In the genomic region with DNA sequence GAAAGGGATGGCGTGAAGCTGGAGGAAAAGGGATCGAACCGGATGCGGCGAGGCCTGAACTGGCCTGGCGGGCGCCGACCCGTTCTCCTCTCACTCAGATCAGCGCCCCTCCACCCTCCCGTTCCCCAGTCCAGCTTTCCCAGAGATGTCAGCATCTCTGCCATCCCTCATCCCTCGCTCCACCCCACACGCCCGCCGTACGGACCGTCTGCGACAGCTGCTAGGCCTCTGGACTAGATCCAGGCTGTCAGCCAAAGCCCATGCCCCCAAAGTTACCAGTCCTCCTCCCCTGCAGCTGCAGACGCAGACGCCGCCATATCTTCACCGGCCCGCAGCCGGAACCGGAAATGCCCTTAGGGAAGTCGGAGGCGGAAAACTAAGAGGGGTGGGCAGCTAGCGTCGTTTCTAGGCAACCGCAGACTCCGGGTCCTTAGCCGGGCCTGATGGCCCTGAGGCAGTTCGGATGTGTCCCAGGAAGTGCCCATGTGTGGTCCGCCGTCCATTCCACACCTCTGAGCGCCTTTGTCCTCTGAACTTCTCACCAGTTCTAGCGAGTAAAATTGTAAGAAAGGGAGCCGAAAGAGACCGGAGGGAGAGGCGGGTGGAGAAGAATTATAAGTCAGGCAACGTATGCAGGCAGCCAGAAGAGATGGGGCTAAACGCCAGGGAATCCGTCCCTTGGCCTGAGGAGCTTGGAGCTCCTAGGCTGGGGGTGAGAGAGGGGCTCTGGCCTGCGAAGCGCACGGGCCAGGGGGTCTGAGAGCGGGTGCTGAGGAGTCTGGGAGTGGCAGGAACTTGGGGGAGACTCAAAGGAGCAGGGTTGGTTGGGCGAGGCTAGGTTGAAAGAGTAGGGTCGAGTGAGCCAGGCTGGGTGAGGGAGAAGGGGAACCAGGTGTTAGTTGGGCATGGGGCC, we compare ENCODE assay signal across 8 cellular contexts.
DNase-seq lines count a peak whose midpoint lies in the region; ATAC-seq lines count a peak whose summit lies in the region.

A gene with protein sequence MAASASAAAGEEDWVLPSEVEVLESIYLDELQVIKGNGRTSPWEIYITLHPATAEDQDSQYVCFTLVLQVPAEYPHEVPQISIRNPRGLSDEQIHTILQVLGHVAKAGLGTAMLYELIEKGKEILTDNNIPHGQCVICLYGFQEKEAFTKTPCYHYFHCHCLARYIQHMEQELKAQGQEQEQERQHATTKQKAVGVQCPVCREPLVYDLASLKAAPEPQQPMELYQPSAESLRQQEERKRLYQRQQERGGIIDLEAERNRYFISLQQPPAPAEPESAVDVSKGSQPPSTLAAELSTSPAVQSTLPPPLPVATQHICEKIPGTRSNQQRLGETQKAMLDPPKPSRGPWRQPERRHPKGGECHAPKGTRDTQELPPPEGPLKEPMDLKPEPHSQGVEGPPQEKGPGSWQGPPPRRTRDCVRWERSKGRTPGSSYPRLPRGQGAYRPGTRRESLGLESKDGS (minus strand): TSS at position 349 of the 913 bp plus-strand sequence. CDS start 32 bp downstream, at position 317.
Gene STK36, plus strand, starts transcription at position 433 of the 913 bp plus-strand sequence. CDS start 744 bp downstream, outside the sequence.

- ATAC-seq in GM19468 (IDR thresholded peaks at IDR 0.05; ENCODE audit: extremely low read depth, unreplicated experiment) (peak; percentile 84), memory B cell (ENCODE audit: low read depth) (peak; percentile 97)
- ATAC-seq in effector memory CD8-positive, alpha-beta T cell (replicated peaks): peak; percentile 95

- H3K4me3 Mint-ChIP-seq in effector memory CD8-positive, alpha-beta T cell: peak within 1 kb of the TSS; percentile 96 to 97
- peak within 1 kb of the TSS; percentile 94 for H3K4me3 Mint-ChIP-seq in memory B cell

- peak; percentile 90 for DNase-seq in COLO668 (lab: John Stamatoyannopoulos, UW; ENCODE audit: unreplicated experiment)
- DNase-seq in HS-5 (ENCODE audit: low read depth): peak; percentile 78
- DNase-seq in NOMO-1 treated with dmso at 0.1 percent for 144 hours (lab: John Stamatoyannopoulos, UW; ENCODE audit: unreplicated experiment): peak; percentile 80
- DNase-seq in activated CD8-positive, alpha-beta memory T cell treated with anti-CD3 and anti-CD28 coated beads for 4 hours (ENCODE audit: low read depth in 2 of 2): peak; percentile 54 to 70
- DNase-seq in effector memory CD8-positive, alpha-beta T cell: peak; percentile 71 to 73 (median 72)
- peak; percentile 60 to 63 for DNase-seq in memory B cell (ENCODE audit: low spot score in 2 of 2)
- peak; percentile 57 for DNase-seq in stimulated activated CD8-positive, alpha-beta memory T cell treated with anti-CD3 and anti-CD28 coated beads, Interleukin-12 subunit alpha, Interleukin-12 subunit beta, amount 100 ng/mL, for 24 hours (ENCODE audit: extremely low read depth)

- H3K4me1 Mint-ChIP-seq in effector memory CD8-positive, alpha-beta T cell (ENCODE audit: low read depth in 2 of 2): peaks cover 16 to 26% of the 10 kb centered on the region in 2 donors
- peaks cover 19% of the 10 kb centered on the region for H3K4me1 Mint-ChIP-seq in memory B cell

- no peaks in the 10 kb centered on the region for H3K27me3 Mint-ChIP-seq in effector memory CD8-positive, alpha-beta T cell
- no peaks in the 10 kb centered on the region for H3K27me3 Mint-ChIP-seq in memory B cell

- H3K27ac Mint-ChIP-seq in effector memory CD8-positive, alpha-beta T cell: peak within 1 kb of the TSS; percentile 97 to 99
- H3K27ac Mint-ChIP-seq in memory B cell: peak within 1 kb of the TSS; percentile 92

- peaks cover 19% of the 10 kb centered on the region for H3K36me3 Mint-ChIP-seq in effector memory CD8-positive, alpha-beta T cell (ENCODE audit: insufficient read depth)
- H3K36me3 Mint-ChIP-seq in memory B cell: peaks cover 6% of the 10 kb centered on the region

- no peaks in the 10 kb centered on the region for H3K9me3 Mint-ChIP-seq in effector memory CD8-positive, alpha-beta T cell
- H3K9me3 Mint-ChIP-seq in memory B cell: no peaks in the 10 kb centered on the region

Comparison
In these comparisons a context has a peak if more than half of its experiments do, and no peak if none do; other contexts are left out.
1. Peak in every context shown above with its lines: DNase-seq and ATAC-seq.